ENCODE assay signal across 8 cellular contexts in genomic region chr15:78149805-78150751, GRCh38. TPM values are rescaled to one million over a fixed set of nuclear protein-coding genes. Genes with fewer than 3 reads are reported as not detected.
DNase-seq lines count a peak whose midpoint lies in the region; ATAC-seq, FAIRE-seq and TF ChIP-seq lines count a peak whose summit lies in the region.

No MANE protein-coding gene starts in this region.

- CTCF ChIA-PET in A549 (lab: Yijun Ruan, JAX) = interaction anchor here (0.7 to 6.9 kb wide), 14 partner anchors 11 to 333 kb away, joined by 3 to 54 read pairs (median 3); partner anchors contain the start of gene CIB2

- 13% methylated on average over 19 of the region's 20 CpGs for WGBS in A549 (ENCODE audit: missing lambda C conversion rate)

- POLR2A ChIA-PET in A549 (lab: Yijun Ruan, JAX) = interaction anchor here (0.9 to 3.4 kb wide), 6 partner anchors 11 to 390 kb away, joined by 4 to 16 read pairs (median 8); partner anchors contain the start of genes CIB2, IREB2, PSMA4 and SKIC8

- H3K4me3 ChIP-seq in A549 (peak overlapping the region; percentile 74), astrocyte (ENCODE audit: insufficient read depth, low read depth, low read length) (peak overlapping the region; percentile 95), kidney (ENCODE audit: low read length in 2 of 2) (peak overlapping the region; percentile 59 to 92), stomach smooth muscle (ENCODE audit: low read length in 2 of 2) (peak overlapping the region; percentile 59 to 84)

- no peaks in the 10 kb centered on the region for H3K9me3 Mint-ChIP-seq in astrocyte (ENCODE audit: unreplicated experiment)

- no peak for TF ChIP-seq POLR2A in A549 (IDR thresholded peaks at IDR 0.05; ENCODE audit: low read length)
- TF ChIP-seq POLR2A in GM12892 (IDR thresholded peaks at IDR 0.05; ENCODE audit: low read depth, low read length) = no peak

- H3K79me2 ChIP-seq in astrocyte (ENCODE audit: insufficient read depth, low read length) = peaks cover 53% of the 10 kb centered on the region

- H3K27me3 ChIP-seq in astrocyte (ENCODE audit: insufficient read depth, low read length) (no peaks in the 10 kb centered on the region), stomach smooth muscle (ENCODE audit: control insufficient read depth in 1 of 2, insufficient read depth in 2 of 2, low read length in 2 of 2) (no peaks in the 10 kb centered on the region)

- H3K4me1 ChIP-seq in A549 (peaks cover 16% of the 10 kb centered on the region), astrocyte (ENCODE audit: insufficient read depth, low read length) (peaks cover 14% of the 10 kb centered on the region), kidney (ENCODE audit: control insufficient read depth in 1 of 2, insufficient read depth in 1 of 2, low read depth in 1 of 2, low read length in 2 of 2) (peaks cover 7 to 12% of the 10 kb centered on the region in 2 donors), stomach smooth muscle (ENCODE audit: control insufficient read depth, insufficient read depth, low read length) (peaks cover 20% of the 10 kb centered on the region)

- H3K36me3 Mint-ChIP-seq in astrocyte (ENCODE audit: low read depth, unreplicated experiment) = peaks cover 6% of the 10 kb centered on the region

- intact Hi-C loops in kidney (cut with DNase I) = no loop called here

- peak overlapping the region; percentile 20 for H3K27ac Mint-ChIP-seq in astrocyte (ENCODE audit: unreplicated experiment)

- peak overlapping the region; percentile 78 to 92 for H3K27ac ChIP-seq in A549
- no peak overlapping the region for H3K27ac ChIP-seq in astrocyte (ENCODE audit: low read depth, low read length)
- peak overlapping the region; percentile 80 to 90 for H3K27ac ChIP-seq in kidney (ENCODE audit: low read depth in 2 of 2, low read length in 2 of 2)
- H3K27ac ChIP-seq in stomach smooth muscle (ENCODE audit: low read length) = peak overlapping the region; percentile 37

- no peak for TF ChIP-seq CTCF in A549 (IDR thresholded peaks at IDR 0.05)
- no peak for TF ChIP-seq CTCF in astrocyte (IDR thresholded peaks at IDR 0.05; ENCODE audit: insufficient read depth, low read depth, low read length)
- TF ChIP-seq CTCF in kidney (IDR thresholded peaks at IDR 0.05; ENCODE audit: borderline replicate concordance, extremely low read depth, insufficient read depth) = no peak

- H3K9me3 ChIP-seq in A549 (no peaks in the 10 kb centered on the region), astrocyte (ENCODE audit: insufficient read depth, low read depth, low read length) (no peaks in the 10 kb centered on the region), kidney (ENCODE audit: control insufficient read depth in 1 of 2, low read length in 2 of 2) (no peaks in the 10 kb centered on the region), stomach smooth muscle (ENCODE audit: control insufficient read depth in 2 of 2, low read length in 2 of 2) (no peaks in the 10 kb centered on the region)

- peak overlapping the region; percentile 87 for H2AFZ ChIP-seq in astrocyte (ENCODE audit: low read depth, low read length)

- no peak for TF ChIP-seq EP300 in A549 (IDR thresholded peaks at IDR 0.05)

- TF ChIP-seq RAD21 in A549 (conservative IDR thresholded peaks at IDR 0.05 in 1 of 2, IDR thresholded peaks at IDR 0.05 in 1 of 2) = no peak

- peaks cover 32% of the 10 kb centered on the region for H4K20me1 ChIP-seq in astrocyte (ENCODE audit: insufficient read depth, low read length)

- H3K4me3 Mint-ChIP-seq in astrocyte (ENCODE audit: unreplicated experiment) = peak overlapping the region; percentile 90

- H3K4me1 Mint-ChIP-seq in astrocyte (ENCODE audit: low read depth, unreplicated experiment) = peaks cover 5% of the 10 kb centered on the region

- DNase-seq in A549 (ENCODE audit: low read depth in 1 of 2, low spot score in 1 of 2) (peak; percentile 21 to 46), NCI-H1105 (lab: John Stamatoyannopoulos, UW) (peak; percentile 42), astrocyte (ENCODE audit: low read depth) (no peak), kidney (no peak), GM12892 (ENCODE audit: insufficient read length) (no peak), GF-D8 (lab: John Stamatoyannopoulos, UW) (no peak)

- H3K4me2 ChIP-seq in A549 (peak overlapping the region; percentile 95), astrocyte (ENCODE audit: low read length) (peak overlapping the region; percentile 98)

- FAIRE-seq in A549 (lab: Jason Lieb, UNC) = no peak
- no peak for FAIRE-seq in astrocyte (lab: Jason Lieb, UNC)
- FAIRE-seq in kidney (lab: Jason Lieb, UNC) = no peak
- no peak for FAIRE-seq in GM12892 (lab: Jason Lieb, UNC)

- no peaks in the 10 kb centered on the region for H3K27me3 Mint-ChIP-seq in astrocyte (ENCODE audit: low read depth, unreplicated experiment)

- ATAC-seq in A549 = peak; percentile 8 to 26; a peak in 5 of 6 replicates
- ATAC-seq in GM18867 (IDR thresholded peaks at IDR 0.05; ENCODE audit: unreplicated experiment) = peak; percentile 3

- H3K36me3 ChIP-seq in astrocyte (ENCODE audit: insufficient read depth, low read length) (no peaks in the 10 kb centered on the region), kidney (ENCODE audit: control insufficient read depth in 1 of 2, insufficient read depth in 2 of 2, low read length in 2 of 2) (peaks cover 0 to 3% of the 10 kb centered on the region in 2 donors), stomach smooth muscle (ENCODE audit: control insufficient read depth in 2 of 2, insufficient read depth in 2 of 2, low read length in 2 of 2) (no peaks in the 10 kb centered on the region)

- H3K9ac ChIP-seq in astrocyte (ENCODE audit: low read length) = peak overlapping the region; percentile 93
- peak overlapping the region; percentile 45 to 94 for H3K9ac ChIP-seq in kidney (ENCODE audit: low read length in 2 of 2)
- peak overlapping the region; percentile 88 to 93 for H3K9ac ChIP-seq in stomach smooth muscle (ENCODE audit: low read length in 2 of 2)

TF ChIP-seq in A549, 52 proteins besides CTCF, POLR2A, EP300 and RAD21:
- TF ChIP-seq RARB (CRISPR knock-in tag; IDR thresholded peaks at IDR 0.05) (no peak), CHD4 (IDR thresholded peaks at IDR 0.05; ENCODE audit: borderline replicate concordance) (no peak), EHMT2 (IDR thresholded peaks at IDR 0.05; ENCODE audit: low read depth) (no peak), CHD2 (IDR thresholded peaks at IDR 0.05; ENCODE audit: low read length, partially characterized antibody) (no peak)
- TF ChIP-seq, protein P1, sequence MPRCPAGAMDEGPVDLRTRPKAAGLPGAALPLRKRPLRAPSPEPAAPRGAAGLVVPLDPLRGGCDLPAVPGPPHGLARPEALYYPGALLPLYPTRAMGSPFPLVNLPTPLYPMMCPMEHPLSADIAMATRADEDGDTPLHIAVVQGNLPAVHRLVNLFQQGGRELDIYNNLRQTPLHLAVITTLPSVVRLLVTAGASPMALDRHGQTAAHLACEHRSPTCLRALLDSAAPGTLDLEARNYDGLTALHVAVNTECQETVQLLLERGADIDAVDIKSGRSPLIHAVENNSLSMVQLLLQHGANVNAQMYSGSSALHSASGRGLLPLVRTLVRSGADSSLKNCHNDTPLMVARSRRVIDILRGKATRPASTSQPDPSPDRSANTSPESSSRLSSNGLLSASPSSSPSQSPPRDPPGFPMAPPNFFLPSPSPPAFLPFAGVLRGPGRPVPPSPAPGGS (IDR thresholded peaks at IDR 0.05) = no peak
- TF ChIP-seq, protein P2, sequence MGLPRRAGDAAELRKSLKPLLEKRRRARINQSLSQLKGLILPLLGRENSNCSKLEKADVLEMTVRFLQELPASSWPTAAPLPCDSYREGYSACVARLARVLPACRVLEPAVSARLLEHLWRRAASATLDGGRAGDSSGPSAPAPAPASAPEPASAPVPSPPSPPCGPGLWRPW (IDR thresholded peaks at IDR 0.05) = no peak

RNA-seq across cellular contexts. Expression of gene IDH3A, which starts 0.9 kb away (rescaled TPM):
- polyA plus RNA-seq in A549 (2011; rRNA removed) = 148 and 149 TPM in 2 replicates
- polyA plus RNA-seq in A549 (2012; cell fraction: cytosol; rRNA removed) = 53.3 and 59.5 TPM in 2 replicates
- 30.6 and 50.6 TPM in 2 replicates for polyA plus RNA-seq in A549 (2012; cell fraction: nucleus; rRNA removed)
- polyA plus RNA-seq in A549 (2017; fragmentation: RNase III; extraction: RNeasy Plus Mini Kit Qiagen cat#74134 plus additional on column Dnase treatment) = 78.3 to 92.0 TPM (median 85.6 TPM) in 3 replicates
- polyA minus RNA-seq in A549 (2011; rRNA and poly(A)+ RNA removed) = 72.2 and 82.0 TPM in 2 replicates
- 36.3 and 37.9 TPM in 2 replicates for total RNA-seq in astrocyte
- total RNA-seq in kidney = 97.2 TPM
- polyA plus RNA-seq in kidney (ENCODE audit: insufficient read depth, low read depth, low replicate concordance) = 67.5 TPM
- 80.2 TPM for polyA plus RNA-seq in GM12892 (2012; ENCODE audit: missing spikeins)

RNA-seq across cellular contexts. Expression of gene CIB2, which starts 18.8 kb away (rescaled TPM):
- 16.4 and 21.2 TPM in 2 replicates for polyA plus RNA-seq in A549 (2011; rRNA removed)
- polyA plus RNA-seq in A549 (2012; cell fraction: cytosol; rRNA removed) = 15.8 and 17.4 TPM in 2 replicates
- 6.4 and 7.8 TPM in 2 replicates for polyA plus RNA-seq in A549 (2012; cell fraction: nucleus; rRNA removed)
- 21.6 to 26.7 TPM (median 25.3 TPM) in 3 replicates for polyA plus RNA-seq in A549 (2017; fragmentation: RNase III; extraction: RNeasy Plus Mini Kit Qiagen cat#74134 plus additional on column Dnase treatment)
- polyA minus RNA-seq in A549 (2011; rRNA and poly(A)+ RNA removed) = 21.1 and 26.6 TPM in 2 replicates
- 6.5 and 7.4 TPM in 2 replicates for total RNA-seq in astrocyte
- total RNA-seq in kidney = 13.7 TPM
- polyA plus RNA-seq in kidney (ENCODE audit: insufficient read depth, low read depth, low replicate concordance) = 29.9 TPM
- 2.7 TPM for polyA plus RNA-seq in GM12892 (2012; ENCODE audit: missing spikeins)

RNA-seq across cellular contexts. Expression of gene SH2D7, which starts 57.7 kb away (rescaled TPM):
- polyA plus RNA-seq in A549 (2011; rRNA removed) = not detected in 2 replicates
- polyA plus RNA-seq in A549 (2012; cell fraction: cytosol; rRNA removed) = not detected in 2 replicates
- not detected in 2 replicates for polyA plus RNA-seq in A549 (2012; cell fraction: nucleus; rRNA removed)
- not detected in 3 replicates for polyA plus RNA-seq in A549 (2017; fragmentation: RNase III; extraction: RNeasy Plus Mini Kit Qiagen cat#74134 plus additional on column Dnase treatment)
- polyA minus RNA-seq in A549 (2011; rRNA and poly(A)+ RNA removed) = not detected in 2 replicates
- total RNA-seq in astrocyte = not detected in 2 replicates
- not detected for total RNA-seq in kidney
- not detected for polyA plus RNA-seq in kidney (ENCODE audit: insufficient read depth, low read depth, low replicate concordance)
- not detected for polyA plus RNA-seq in GM12892 (2012; ENCODE audit: missing spikeins)

Comparison
In these comparisons a context has a peak if more than half of its experiments do, and no peak if none do; other contexts are left out.
1. DNase-seq: peak in A549 (2 of 2) and NCI-H1105 (single experiment); none in astrocyte (single experiment), kidney (single experiment), GM12892 (single experiment) and GF-D8 (single experiment).
2. Peak in every context shown above with its lines, with median percentiles within 50 percentile points of each other: H3K4me3 ChIP-seq and H3K9ac ChIP-seq.